In genomic region chr11:35809561-35809960, GRCh38 we compare ENCODE assay signal across 2 cellular contexts.
A peak's percentile ranks its signal among the peaks of the same experiment; 100 is the strongest.
TF ChIP-seq lines count a peak whose summit lies in the region.

No MANE protein-coding gene starts in this region.

TF ChIP-seq in liver, 16 proteins besides CTCF, POLR2A, EP300 and RAD21:
- TF ChIP-seq MAX (IDR thresholded peaks at IDR 0.05): no peak
- peak in 1 of 2 donors; percentile 28 for TF ChIP-seq RXRA (IDR thresholded peaks at IDR 0.05)
- peak; percentile 81 to 83 for TF ChIP-seq HNF4A (conservative IDR thresholded peaks at IDR 0.05)
TF ChIP-seq in liver: peak in this region for 2.

TF ChIP-seq in HepG2, 621 proteins besides CTCF, POLR2A, EP300 and RAD21 (continued from another document):
- TF ChIP-seq SRSF4 (IDR thresholded peaks at IDR 0.05; ENCODE audit: low read depth, low read length, poor library complexity, severe bottlenecking) (no peak), LCORL (IDR thresholded peaks at IDR 0.05) (no peak), LCORL (CRISPR knock-in tag; IDR thresholded peaks at IDR 0.05) (no peak), IRF2 (CRISPR knock-in tag; IDR thresholded peaks at IDR 0.05) (no peak), NFYB (CRISPR knock-in tag; IDR thresholded peaks at IDR 0.05) (no peak), ZNF564 (CRISPR knock-in tag; IDR thresholded peaks at IDR 0.05) (no peak), EED (CRISPR knock-in tag; IDR thresholded peaks at IDR 0.05) (no peak), HDAC1 (CRISPR knock-in tag; IDR thresholded peaks at IDR 0.05) (no peak), ZBTB25 (CRISPR knock-in tag; IDR thresholded peaks at IDR 0.05) (no peak), BRD4 (CRISPR knock-in tag; IDR thresholded peaks at IDR 0.05) (no peak), TARDBP (CRISPR knock-in tag; IDR thresholded peaks at IDR 0.05) (no peak), AFF4 (CRISPR knock-in tag; IDR thresholded peaks at IDR 0.05) (no peak)
